In the genomic region with DNA sequence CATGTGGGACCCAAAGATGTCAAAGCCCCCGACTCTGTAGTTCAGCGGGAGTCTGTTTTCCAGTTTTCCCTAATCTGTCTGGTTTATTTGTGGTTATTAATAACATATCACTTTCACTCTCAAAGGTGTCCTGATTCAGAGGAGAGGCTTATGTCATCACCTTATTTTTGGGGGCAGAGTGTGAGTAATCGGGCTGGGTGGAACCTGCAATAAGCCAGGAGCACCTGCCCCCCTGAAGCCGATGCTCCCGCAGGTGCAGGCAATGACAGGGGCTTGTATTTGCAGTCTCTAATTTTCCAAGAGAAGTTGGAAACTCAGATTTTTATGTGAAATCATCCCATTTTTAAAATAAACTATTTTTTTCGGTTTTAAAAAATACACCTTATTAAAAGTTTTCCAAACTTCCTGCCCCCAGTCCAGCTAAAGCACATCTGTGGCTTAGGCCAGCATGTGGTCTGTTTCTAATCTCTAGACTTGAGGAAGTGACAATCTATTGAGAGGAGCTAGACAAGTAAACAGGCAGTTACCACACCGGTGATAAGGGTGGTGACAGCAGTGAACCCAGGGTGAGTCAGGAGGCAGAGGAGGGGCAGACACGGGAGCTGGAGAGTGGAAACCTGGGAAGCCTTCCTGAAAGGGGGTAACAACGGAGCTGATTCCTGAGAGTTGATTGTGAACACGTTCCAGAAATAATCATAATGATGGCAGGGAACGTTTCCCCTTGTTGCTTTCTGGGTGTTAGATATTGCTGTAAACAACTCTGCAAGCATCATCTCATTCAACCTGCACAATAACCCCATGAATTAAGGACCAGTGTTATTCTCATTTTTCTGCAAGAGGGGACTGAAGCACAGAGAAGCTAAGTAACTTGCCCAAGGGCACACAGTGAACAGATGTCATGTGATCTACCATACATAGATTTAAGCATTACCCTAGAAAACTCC, we compare ENCODE assay signal across 8 cellular contexts. TPM values are rescaled to one million over a fixed set of nuclear protein-coding genes. Genes with fewer than 3 reads are reported as not detected.
DNase-seq lines count a peak whose midpoint lies in the region; ATAC-seq and TF ChIP-seq lines count a peak whose summit lies in the region.

No MANE protein-coding gene starts in this region.

- peaks cover 56% of the 10 kb centered on the region for H3K4me1 ChIP-seq in RWPE2 (ENCODE audit: insufficient read depth, poor library complexity, severe bottlenecking)
- H3K4me1 ChIP-seq in neutrophil (ENCODE audit: control insufficient read depth in 1 of 2, insufficient read depth in 1 of 2, low read depth in 1 of 2, low read length in 1 of 2) = peaks cover 87 to 91% of the 10 kb centered on the region in 2 experiments

- peak; percentile 30 for DNase-seq in ACHN
- DNase-seq in RWPE2 (ENCODE audit: low spot score) = no peak
- peak; percentile 40 for DNase-seq in effector CD4-positive, alpha-beta T cell
- no peak for DNase-seq in omental fat pad (ENCODE audit: low spot score)
- no peak for DNase-seq in DMS79 (lab: John Stamatoyannopoulos, UW)

- H3K9me3 ChIP-seq in RWPE2 (ENCODE audit: severe bottlenecking) (no peaks in the 10 kb centered on the region), neutrophil (no peaks in the 10 kb centered on the region)

- TF ChIP-seq CTCF in RWPE2 (IDR thresholded peaks at IDR 0.05; ENCODE audit: poor library complexity, severe bottlenecking) (no peak), neutrophil (IDR thresholded peaks at IDR 0.05) (no peak), omental fat pad (IDR thresholded peaks at IDR 0.05) (no peak)

- in situ Hi-C loops in ACHN (cut with HindIII; ENCODE audit: low pct_ligation_motif_present, low pct_unique_long_range_greater_than_20kb, low sequenced_read_pairs) = no loop called here

- peak overlapping the region; percentile 99 for H3K27ac ChIP-seq in RWPE2 (ENCODE audit: poor library complexity, severe bottlenecking)
- H3K27ac ChIP-seq in neutrophil = peak overlapping the region; percentile 96

- ATAC-seq in GM18909 (IDR thresholded peaks at IDR 0.05; ENCODE audit: poor library complexity, unreplicated experiment) (peak; percentile 60), HG03103 (IDR thresholded peaks at IDR 0.05; ENCODE audit: low read depth, unreplicated experiment) (peak; percentile 70), RWPE2 (ENCODE audit: low read depth) (peak; percentile 33), omental fat pad (ENCODE audit: low FRiP score) (no peak)

- no peak overlapping the region for H3K4me3 ChIP-seq in RWPE2 (ENCODE audit: severe bottlenecking)
- peak overlapping the region; percentile 43 to 51 for H3K4me3 ChIP-seq in neutrophil (ENCODE audit: low read depth in 1 of 2, low read length in 1 of 2)

- H3K36me3 ChIP-seq in RWPE2 (ENCODE audit: low read depth) (no peaks in the 10 kb centered on the region), neutrophil (no peaks in the 10 kb centered on the region)

- H3K27me3 ChIP-seq in RWPE2 (ENCODE audit: insufficient read depth, poor library complexity, severe bottlenecking) = no peaks in the 10 kb centered on the region
- no peaks in the 10 kb centered on the region for H3K27me3 ChIP-seq in neutrophil

RNA-seq across cellular contexts. Expression of gene BHLHE40, which starts 37.3 kb away (rescaled TPM):
- total RNA-seq in omental fat pad = 100 to 1,000 TPM in 1 of 4 donors, 10 to 100 TPM in 3; 16.3 to 101 (median 59.1) TPM

Comparison
In these comparisons a context has a peak if more than half of its experiments do, and no peak if none do; other contexts are left out.
1. DNase-seq: peak in ACHN (single experiment) and effector CD4-positive, alpha-beta T cell (single experiment); none in RWPE2 (single experiment), omental fat pad (single experiment) and DMS79 (single experiment).